22 cellular contexts compared by ENCODE assay signal in the genomic region with DNA sequence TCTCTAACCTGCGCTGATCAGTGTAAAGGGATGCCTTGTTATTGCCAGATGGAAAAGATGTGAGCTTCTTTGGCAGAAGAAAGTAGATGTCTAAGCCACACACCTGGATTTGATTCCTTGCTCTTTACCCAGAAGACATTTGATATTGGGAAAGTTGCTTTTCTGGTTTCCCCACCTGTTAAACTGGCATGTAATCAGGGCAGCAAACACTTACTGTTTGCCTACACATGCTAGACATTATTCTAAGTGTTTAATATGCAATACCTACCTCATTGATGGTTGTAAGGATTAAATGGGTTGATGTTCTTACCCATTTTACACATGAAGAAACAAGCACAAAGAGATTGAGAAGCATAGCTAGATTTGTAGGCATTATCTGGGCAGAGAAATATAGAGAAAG. TPM values are rescaled to one million over a fixed set of nuclear protein-coding genes. Genes with fewer than 3 reads are reported as not detected.
DNase-seq lines count a peak whose midpoint lies in the region; ATAC-seq and TF ChIP-seq lines count a peak whose summit lies in the region.
"Had no signal": no experiment of that assay in that cellular context is flagged by ENCODE, and none has a peak within 500 bp of the region (broad histone marks: within the 10 kb centered on the region; RNA-seq: fewer than 3 reads in every experiment).

No MANE protein-coding gene starts in this region.

- H3K4me1 Mint-ChIP-seq in Calu3 (ENCODE audit: low read depth, unreplicated experiment) (peaks cover 17% of the 10 kb centered on the region), T-helper 17 cell (peaks cover 2% of the 10 kb centered on the region)

- H3K27ac Mint-ChIP-seq in Calu3 (ENCODE audit: unreplicated experiment): no peak overlapping the region
- no peak overlapping the region for H3K27ac Mint-ChIP-seq in T-helper 17 cell
- H3K27ac Mint-ChIP-seq: activated naive CD4-positive, alpha-beta T cell treated with anti-CD3 and anti-CD28 coated beads for 36 hours; dendritic cell treated with granulocyte-macrophage colony-stimulating factor and Interleukin-4, amounts not matched to agents 40 ng/mL and 50 ng/mL, for 4 days had no signal

- intact Hi-C loops in Calu3 (cut with micrococcal nuclease; ENCODE audit: unreplicated experiment): no loop called here

- H3K27me3 Mint-ChIP-seq in Calu3 (ENCODE audit: unreplicated experiment): no peaks in the 10 kb centered on the region
- H3K27me3 Mint-ChIP-seq in T-helper 17 cell: peaks cover 10% of the 10 kb centered on the region
- H3K27me3 Mint-ChIP-seq: dendritic cell treated with granulocyte-macrophage colony-stimulating factor and Interleukin-4, amounts not matched to agents 40 ng/mL and 50 ng/mL, for 4 days had no signal

- H3K9me3 ChIP-seq in T-helper 17 cell (ENCODE audit: control insufficient read depth, low read length, poor library complexity, severe bottlenecking): no peaks in the 10 kb centered on the region
- H3K9me3 ChIP-seq: heart left ventricle, sigmoid colon had no signal

- CTCF ChIA-PET in Calu3 (lab: Charles Lee): interaction anchor here (1.5 kb wide), 1 partner anchor 14 kb away, joined by 3 read pairs; no protein-coding TSS in a partner anchor

- ATAC-seq in T-helper 17 cell: no peak
- ATAC-seq: heart left ventricle, left lobe of liver had no signal

- H3K4me3 Mint-ChIP-seq in Calu3 (ENCODE audit: low read depth, unreplicated experiment) (no peak overlapping the region), T-helper 17 cell (no peak overlapping the region)
- H3K4me3 Mint-ChIP-seq: activated naive CD4-positive, alpha-beta T cell treated with anti-CD3 and anti-CD28 coated beads for 36 hours; dendritic cell treated with granulocyte-macrophage colony-stimulating factor and Interleukin-4, amounts not matched to agents 40 ng/mL and 50 ng/mL, for 4 days had no signal

- peak; percentile 32 for DNase-seq in Calu3
- peak in 2 of 3 experiments; percentile 44 to 86 for DNase-seq in NCI-H1417 (lab: John Stamatoyannopoulos, UW)
- peak; percentile 64 for DNase-seq in NCI-H69 (lab: John Stamatoyannopoulos, UW)
- DNase-seq in left kidney (ENCODE audit: low read depth, low spot score): peak; percentile 14
- no peak for DNase-seq in T-helper 17 cell
- no peak for DNase-seq in NCI-H2107 treated with DMSO at 0.1 percent for 48 hours (lab: John Stamatoyannopoulos, UW; ENCODE audit: unreplicated experiment)
- no peak for DNase-seq in dedifferentiated amniotic fluid mesenchymal stem cell (ENCODE audit: extremely low spot score)
- no peak for DNase-seq in activated effector memory CD4-positive, alpha-beta T cell treated with anti-CD3 and anti-CD28 coated beads, Interleukin-2, amount 50 U/mL, for 16 hours
- DNase-seq: activated CD4-positive, CD25-positive, alpha-beta regulatory T cell treated with anti-CD3 and anti-CD28 coated beads, Interleukin-2, amount 50 U/mL, for 72 hours; activated naive CD4-positive, alpha-beta T cell treated with anti-CD3 and anti-CD28 coated beads for 36 hours; activated T-cell treated with anti-CD3 and anti-CD28 coated beads, Interleukin-2, amount 50 U/mL, for 1 hour; amygdala; COR-L47; heart left ventricle; NCI-H1092 treated with DMSO at 0.1 percent for 48 hours; NCI-H226; posterior cingulate gyrus; sigmoid colon; stimulated activated CD4-positive, alpha-beta T cell treated with anti-CD3 and anti-CD28 coated beads, Interleukin-15, amount 100 ng/mL, for 24 hours had no signal

- no peak for TF ChIP-seq CTCF in Calu3 (IDR thresholded peaks at IDR 0.05; ENCODE audit: unreplicated experiment)

- no peaks in the 10 kb centered on the region for H3K9me3 Mint-ChIP-seq in Calu3 (ENCODE audit: low read depth, unreplicated experiment)
- H3K9me3 Mint-ChIP-seq: activated naive CD4-positive, alpha-beta T cell treated with anti-CD3 and anti-CD28 coated beads for 36 hours; dendritic cell treated with granulocyte-macrophage colony-stimulating factor and Interleukin-4, amounts not matched to agents 40 ng/mL and 50 ng/mL, for 4 days had no signal

- no TSS peak for BruUV-seq in Calu3 (replicated peaks; lab: Mats Ljungman, UMichigan)

- H3K36me3 Mint-ChIP-seq in Calu3 (ENCODE audit: insufficient read depth, unreplicated experiment) (no peaks in the 10 kb centered on the region), T-helper 17 cell (ENCODE audit: low read depth) (no peaks in the 10 kb centered on the region)

RNA-seq across cellular contexts. Expression of a gene that starts 16.6 kb away (rescaled TPM):
- total RNA-seq in Calu3 (2022) (30.3 and 38.7 TPM in 2 replicates), T-helper 17 cell (under 1 TPM; 0.75 to 0.89 TPM)

RNA-seq across cellular contexts. Expression of a gene that starts 55.0 kb away (rescaled TPM):
- total RNA-seq in Calu3 (2022): not detected in 2 replicates
- total RNA-seq in T-helper 17 cell: not detected
- total RNA-seq: activated naive CD4-positive, alpha-beta T cell treated with anti-CD3 and anti-CD28 coated beads for 36 hours; cardiac septum; heart left ventricle; left lobe of liver; sigmoid colon had no signal

Comparison
In these comparisons a context has a peak if more than half of its experiments do, and no peak if none do; other contexts are left out.
1. DNase-seq: peak in Calu3 (single experiment), NCI-H1417 (2 of 3), NCI-H69 (single experiment) and left kidney (single experiment); none in T-helper 17 cell (0 of 3), NCI-H2107 treated with DMSO at 0.1 percent for 48 hours (single experiment), dedifferentiated amniotic fluid mesenchymal stem cell (single experiment) and activated effector memory CD4-positive, alpha-beta T cell treated with anti-CD3 and anti-CD28 coated beads, Interleukin-2, amount 50 U/mL, for 16 hours (single experiment).
2. RNA of a gene that starts 16.6 kb away (total RNA-seq): 30.3 to 38.7 TPM in Calu3; 0.75 to 0.89 TPM in T-helper 17 cell; every median in the first group is over 10 times any median in the second.